In the genomic region with DNA sequence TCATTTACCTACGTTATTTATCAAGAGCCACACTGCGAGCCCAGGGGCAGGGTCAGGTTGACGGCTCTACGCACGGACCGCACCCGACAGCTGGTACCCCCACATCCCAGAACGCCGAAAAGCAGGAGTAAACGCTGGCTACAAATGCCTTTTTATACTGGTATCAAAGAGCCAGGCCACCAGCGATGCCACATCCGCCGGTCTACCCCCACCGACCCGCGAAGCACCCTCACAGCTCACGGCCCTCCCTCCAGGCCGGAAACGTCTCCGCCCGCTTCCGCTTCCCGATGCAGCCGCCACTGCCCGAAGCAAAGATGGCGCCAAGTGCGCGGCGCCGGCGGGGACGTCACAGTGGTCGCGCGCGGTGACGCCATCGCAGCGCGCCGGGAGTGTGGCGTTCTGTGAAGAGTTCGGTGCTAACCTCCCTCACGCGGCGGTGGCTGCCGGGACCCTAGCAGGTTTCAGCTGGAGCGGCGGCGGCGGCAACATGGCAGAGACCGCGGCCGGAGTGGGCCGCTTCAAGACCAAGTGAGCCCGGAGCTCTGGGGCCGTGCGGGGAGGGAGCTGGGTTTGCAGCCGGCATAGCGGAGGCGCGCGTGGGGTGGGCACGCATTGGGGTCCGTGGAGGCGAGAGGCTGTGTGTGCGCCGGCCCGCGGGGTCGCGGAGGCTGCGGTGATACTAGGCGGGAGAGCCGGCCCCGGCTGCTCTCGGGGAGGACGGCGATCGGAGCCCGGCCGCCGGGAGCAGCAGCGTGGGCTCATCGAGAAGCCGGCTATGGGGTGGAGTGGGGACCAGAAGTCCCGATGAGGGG, we compare ENCODE assay signal across 8 cellular contexts. TPM values are rescaled to one million over a fixed set of nuclear protein-coding genes. Genes with fewer than 3 reads are reported as not detected.
DNase-seq lines count a peak whose midpoint lies in the region; ATAC-seq lines count a peak whose summit lies in the region.

A gene (plus strand): TSS at position 376 of the 812 bp plus-strand sequence. CDS start 112 bp downstream, at position 488.

- peak within 1 kb of the TSS; percentile 85 to 96 (median 90) for H3K27ac ChIP-seq in BLaER1 treated with 17β-estradiol and CSF1 and Interleukin-3, amounts not matched to agents 10 nM and 100 nM

- peak within 1 kb of the TSS; percentile 85 to 98 (median 97) for H3K4me3 ChIP-seq in BLaER1 treated with 17β-estradiol and CSF1 and Interleukin-3, amounts not matched to agents 10 nM and 100 nM

- peak within 1 kb of the TSS; percentile 97 to 100 (median 99) for H3K4me2 ChIP-seq in BLaER1 treated with 17β-estradiol and CSF1 and Interleukin-3, amounts not matched to agents 10 nM and 100 nM

- peak within 1 kb of the TSS; percentile 85 to 96 (median 91) for H3K9ac ChIP-seq in BLaER1 treated with 17β-estradiol and CSF1 and Interleukin-3, amounts not matched to agents 10 nM and 100 nM

- H3K4me1 ChIP-seq in BLaER1 treated with 17β-estradiol and CSF1 and Interleukin-3, amounts not matched to agents 10 nM and 100 nM = peaks cover 23 to 28% (median 26%) of the 10 kb centered on the region in 10 experiments

- peaks cover 0 to 49% (median 35%) of the 10 kb centered on the region in 11 experiments; a peak in 17 of 22 replicates for H4K20me1 ChIP-seq in BLaER1 treated with 17β-estradiol and CSF1 and Interleukin-3, amounts not matched to agents 10 nM and 100 nM

- peaks cover 29 to 42% (median 33%) of the 10 kb centered on the region in 11 experiments for H3K36me3 ChIP-seq in BLaER1 treated with 17β-estradiol and CSF1 and Interleukin-3, amounts not matched to agents 10 nM and 100 nM

- H3K27me3 ChIP-seq in BLaER1 treated with 17β-estradiol and CSF1 and Interleukin-3, amounts not matched to agents 10 nM and 100 nM = no peaks in the 10 kb centered on the region

- ATAC-seq in HG03457 (IDR thresholded peaks at IDR 0.05; ENCODE audit: unreplicated experiment) (peak; percentile 54), left lobe of liver (peak; percentile 92)

- DNase-seq in GM19240 (ENCODE audit: insufficient read length, low spot score) (peak; percentile 100), NCI-H526 treated with DMSO at 0.1 percent for 48 hours (lab: John Stamatoyannopoulos, UW) (peak; percentile 75), dedifferentiated amniotic fluid mesenchymal stem cell (ENCODE audit: extremely low spot score) (peak; percentile 90), left lobe of liver (ENCODE audit: low spot score) (peak; percentile 95)
- peak; percentile 94 for DNase-seq in activated CD4-positive, alpha-beta T cell treated with anti-CD3 and anti-CD28 coated beads, Interleukin-2, amount 50 U/mL, for 1 hour
- DNase-seq in stimulated activated CD4-positive, alpha-beta T cell treated with anti-CD3 and anti-CD28 coated beads, Interleukin-2, amount 100 ng/mL, for 24 hours = peak; percentile 96

- H3K9me3 ChIP-seq in BLaER1 treated with 17β-estradiol and CSF1 and Interleukin-3, amounts not matched to agents 10 nM and 100 nM (replicated peaks in 1 of 11) = no peaks in the 10 kb centered on the region

RNA-seq across cellular contexts. Expression of the gene that starts here (rescaled TPM):
- total RNA-seq in left lobe of liver = 18.6 TPM

Comparison
In these comparisons a context has a peak if more than half of its experiments do, and no peak if none do; other contexts are left out.
1. Peak in every context shown above with its lines: DNase-seq, ATAC-seq, H3K4me3 ChIP-seq and H3K27ac ChIP-seq.